ENCODE assay signal across 25 cellular contexts in the genomic region with DNA sequence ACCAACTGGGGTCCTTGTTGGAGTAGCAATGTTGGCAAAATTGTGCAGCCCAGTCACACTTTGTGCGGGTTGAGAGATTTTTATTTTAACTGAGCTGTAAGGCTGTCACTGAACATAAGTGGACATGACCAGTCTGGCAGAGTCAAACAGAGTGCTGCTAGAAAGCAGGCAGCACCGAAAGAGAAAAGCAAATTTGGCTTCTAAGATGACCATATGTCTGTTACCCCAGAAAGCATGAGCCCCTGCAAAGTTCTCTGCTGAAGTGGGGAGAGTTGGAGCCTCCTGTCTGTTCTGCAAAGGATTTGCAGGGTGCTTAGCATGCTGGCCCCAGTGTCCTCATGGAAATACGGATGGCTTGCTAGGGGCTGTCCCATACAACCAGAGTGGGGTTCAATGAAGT.
DNase-seq lines count a peak whose midpoint lies in the region; TF ChIP-seq lines count a peak whose summit lies in the region.
"Had no signal": no experiment of that assay in that cellular context is flagged by ENCODE, and none has a peak within 500 bp of the region (broad histone marks: within the 10 kb centered on the region; RNA-seq: fewer than 3 reads in every experiment).

No MANE protein-coding gene starts in this region.

- H3K9me3 Mint-ChIP-seq in nephron progenitor cell = no peaks in the 10 kb centered on the region
- H3K9me3 Mint-ChIP-seq: activated B cell treated with CpG ODN at 0.5 μM for 24 hours; activated naive CD4-positive, alpha-beta T cell treated with anti-CD3 and anti-CD28 coated beads, Interleukin-2, amount 50 U/mL, for 24 hours; activated T-helper 17 cell treated with anti-CD3 and anti-CD28 coated beads, Interleukin-2, amount 50 U/mL, for 72 hours had no signal

- H3K9me3 ChIP-seq in cardiac muscle cell (ENCODE audit: low read depth) (no peaks in the 10 kb centered on the region), uterus (no peaks in the 10 kb centered on the region), SJCRH30 (replicated peaks) (no peaks in the 10 kb centered on the region)

- no peaks in the 10 kb centered on the region for H3K27me3 Mint-ChIP-seq in nephron progenitor cell (ENCODE audit: low read depth, poor library complexity)
- H3K27me3 Mint-ChIP-seq: activated B cell treated with CpG ODN at 0.5 μM for 24 hours had no signal

- TF ChIP-seq CTCF in cardiac muscle cell (IDR thresholded peaks at IDR 0.05; ENCODE audit: low read depth, low read length) = no peak
- peak; percentile 18 for TF ChIP-seq CTCF in fibroblast of mammary gland (conservative IDR thresholded peaks at IDR 0.05; ENCODE audit: control insufficient read depth, insufficient read depth, low read depth, low read length)
- no peak for TF ChIP-seq CTCF in nephron progenitor cell (IDR thresholded peaks at IDR 0.05)
- TF ChIP-seq CTCF in uterus (IDR thresholded peaks at IDR 0.05) = no peak

- H3K27ac ChIP-seq in cardiac muscle cell (peak overlapping the region; percentile 82), uterus (peak overlapping the region; percentile 92 to 94), SJCRH30 (no peak overlapping the region)
- H3K27ac ChIP-seq: neural progenitor cell, parathyroid adenoma had no signal

- no peak for TF ChIP-seq POLR2A in uterus (IDR thresholded peaks at IDR 0.05)

- no peaks in the 10 kb centered on the region for H3K36me3 ChIP-seq in cardiac muscle cell
- no peaks in the 10 kb centered on the region for H3K36me3 ChIP-seq in uterus
- H3K36me3 ChIP-seq in SJCRH30 = no peaks in the 10 kb centered on the region
- H3K36me3 ChIP-seq: neural progenitor cell had no signal

- H3K27me3 ChIP-seq in cardiac muscle cell (no peaks in the 10 kb centered on the region), uterus (no peaks in the 10 kb centered on the region), SJCRH30 (no peaks in the 10 kb centered on the region)
- H3K27me3 ChIP-seq: dorsolateral prefrontal cortex, neural progenitor cell had no signal

- peak overlapping the region; percentile 66 for H3K27ac Mint-ChIP-seq in nephron progenitor cell
- H3K27ac Mint-ChIP-seq: activated B cell treated with CpG ODN at 0.5 μM for 24 hours; activated naive CD4-positive, alpha-beta T cell treated with anti-CD3 and anti-CD28 coated beads, Interleukin-2, amount 50 U/mL, for 24 hours; activated T-helper 17 cell treated with anti-CD3 and anti-CD28 coated beads, Interleukin-2, amount 50 U/mL, for 72 hours; CD4-positive, alpha-beta memory T cell; neural progenitor cell had no signal

- H3K4me1 ChIP-seq in cardiac muscle cell (ENCODE audit: low read depth) (peaks cover 62% of the 10 kb centered on the region), uterus (peaks cover 23 to 45% of the 10 kb centered on the region in 2 donors), SJCRH30 (peaks cover 12% of the 10 kb centered on the region)

- H3K4me3 ChIP-seq in cardiac muscle cell (no peak overlapping the region), fibroblast of mammary gland (ENCODE audit: control insufficient read depth, low read depth, low read length) (no peak overlapping the region), uterus (no peak overlapping the region), SJCRH30 (no peak overlapping the region)
- H3K4me3 ChIP-seq: dorsolateral prefrontal cortex, neural progenitor cell had no signal

- intact Hi-C loops in cardiac septum (cut with DNase I) (no loop called here), uterus (cut with DNase I; ENCODE audit: low total_unique reads) (no loop called here)

- peaks cover 79% of the 10 kb centered on the region for H3K4me1 Mint-ChIP-seq in nephron progenitor cell
- H3K4me1 Mint-ChIP-seq: activated B cell treated with CpG ODN at 0.5 μM for 24 hours; activated naive CD4-positive, alpha-beta T cell treated with anti-CD3 and anti-CD28 coated beads, Interleukin-2, amount 50 U/mL, for 24 hours; activated T-helper 17 cell treated with anti-CD3 and anti-CD28 coated beads, Interleukin-2, amount 50 U/mL, for 72 hours; CD4-positive, alpha-beta memory T cell had no signal

- H3K36me3 Mint-ChIP-seq in nephron progenitor cell (ENCODE audit: low read depth) = peaks cover 25% of the 10 kb centered on the region
- H3K36me3 Mint-ChIP-seq: activated naive CD4-positive, alpha-beta T cell treated with anti-CD3 and anti-CD28 coated beads, Interleukin-2, amount 50 U/mL, for 24 hours; CD4-positive, alpha-beta memory T cell had no signal

- no peak overlapping the region for H3K4me3 Mint-ChIP-seq in nephron progenitor cell
- H3K4me3 Mint-ChIP-seq: activated B cell treated with CpG ODN at 0.5 μM for 24 hours; activated naive CD4-positive, alpha-beta T cell treated with anti-CD3 and anti-CD28 coated beads, Interleukin-2, amount 50 U/mL, for 24 hours; activated T-helper 17 cell treated with anti-CD3 and anti-CD28 coated beads, Interleukin-2, amount 50 U/mL, for 72 hours; CD4-positive, alpha-beta memory T cell; neural progenitor cell had no signal

- no peak for DNase-seq in cardiac muscle cell (ENCODE audit: low read depth in 1 of 2, low spot score in 1 of 2)
- DNase-seq in cardiac septum (ENCODE audit: low spot score) = no peak
- no peak for DNase-seq in fibroblast of mammary gland (ENCODE audit: low read depth)
- DNase-seq in nephron progenitor cell = no peak
- DNase-seq in uterus = no peak
- DNase-seq in amygdala (lab: John Stamatoyannopoulos, UW) = no peak
- no peak for DNase-seq in SJCRH30
- DNase-seq in NCI-H1092 treated with DMSO at 0.1 percent for 48 hours (lab: John Stamatoyannopoulos, UW) = no peak
- DNase-seq: activated B cell treated with CpG ODN at 0.5 μM for 24 hours; activated CD4-positive, alpha-beta T cell treated with anti-CD3 and anti-CD28 coated beads, Interleukin-2, amount 50 U/mL, for 48 hours; activated CD8-positive, alpha-beta memory T cell treated with anti-CD3 and anti-CD28 coated beads, Interleukin-2, amount 50 U/mL, for 48 hours; CD4-positive, alpha-beta memory T cell; dorsolateral prefrontal cortex; glutamatergic neuron; mammary epithelial cell; NCI-H187 treated with DMSO at 0.1 percent for 48 hours; NCI-H2171 treated with DMSO at 0.1 percent for 48 hours; NCI-H510A treated with DMSO at 0.1 percent for 48 hours; PC-3; SIG-M5; stimulated activated naive CD4-positive, alpha-beta T cell treated with Interleukin-2 at 50 U/mL for 16 hours had no signal
